Comparison of ENCODE assay signal across 8 cellular contexts in the genomic region with DNA sequence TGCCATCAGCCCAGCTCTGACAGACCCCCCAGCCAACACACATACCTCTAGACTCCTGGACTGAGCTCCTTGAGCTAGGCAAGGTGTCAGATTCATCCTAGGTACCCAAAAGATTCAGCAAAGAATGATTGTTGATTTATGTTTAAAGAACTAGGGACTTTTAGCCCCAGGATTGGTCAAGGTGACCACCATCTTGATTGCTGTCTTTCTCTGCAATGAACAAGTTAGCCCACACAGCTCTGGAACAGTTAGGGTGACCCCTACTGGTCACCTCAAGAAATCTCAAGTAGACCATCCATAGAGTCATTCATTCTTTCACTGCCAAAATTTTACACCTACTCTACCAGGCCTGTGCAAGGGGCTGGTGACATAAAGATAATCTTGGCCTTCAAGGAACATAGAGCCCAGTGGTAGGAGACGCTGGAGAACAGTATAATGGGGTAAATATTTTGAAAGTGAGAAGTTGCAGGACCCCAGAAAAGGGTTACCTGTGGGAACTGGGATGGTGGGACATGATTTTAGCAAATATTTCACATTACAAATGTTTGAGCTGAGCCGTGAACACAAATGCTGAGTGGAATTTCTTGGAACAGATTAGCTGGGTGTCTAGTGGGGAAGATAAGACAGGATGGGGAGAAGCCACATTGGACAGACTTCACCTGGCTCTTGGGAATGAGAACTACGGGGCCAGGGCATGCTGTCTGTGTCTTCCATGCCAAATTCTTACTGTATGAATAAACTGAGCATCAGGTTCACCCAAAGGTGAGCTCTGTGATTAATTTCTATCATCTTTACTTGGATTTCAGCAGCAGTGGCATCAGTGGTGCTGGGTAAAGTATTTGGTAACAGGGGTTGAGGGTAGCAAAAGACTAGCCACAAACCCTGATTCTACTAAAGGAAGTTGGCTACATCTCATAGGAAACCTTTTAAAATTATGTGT. TPM values are rescaled to one million over a fixed set of nuclear protein-coding genes. Genes with fewer than 3 reads are reported as not detected.
DNase-seq lines count a peak whose midpoint lies in the region; ATAC-seq and TF ChIP-seq lines count a peak whose summit lies in the region.

No MANE protein-coding gene starts in this region.

- no peaks in the 10 kb centered on the region for H3K9me3 Mint-ChIP-seq in activated naive CD4-positive, alpha-beta T cell treated with anti-CD3 and anti-CD28 coated beads, Interleukin-2, amount 10 ng/mL, durations not matched to agents 7 days and 5 days

- H3K27me3 Mint-ChIP-seq in activated naive CD4-positive, alpha-beta T cell treated with anti-CD3 and anti-CD28 coated beads, Interleukin-2, amount 10 ng/mL, durations not matched to agents 7 days and 5 days = peaks cover 4% of the 10 kb centered on the region

- no peak overlapping the region for H3K27ac Mint-ChIP-seq in activated naive CD4-positive, alpha-beta T cell treated with anti-CD3 and anti-CD28 coated beads, Interleukin-2, amount 10 ng/mL, durations not matched to agents 7 days and 5 days

- no peaks in the 10 kb centered on the region for H3K36me3 ChIP-seq in cardiac muscle cell

- no peaks in the 10 kb centered on the region for H3K9me3 ChIP-seq in cardiac muscle cell (ENCODE audit: low read depth)

- H3K4me3 Mint-ChIP-seq in activated naive CD4-positive, alpha-beta T cell treated with anti-CD3 and anti-CD28 coated beads, Interleukin-2, amount 10 ng/mL, durations not matched to agents 7 days and 5 days = no peak overlapping the region

- peak; percentile 31 for DNase-seq in activated CD8-positive, alpha-beta memory T cell treated with anti-CD3 and anti-CD28 coated beads, Interleukin-2, amount 50 U/mL, for 4 hours
- DNase-seq in activated CD8-positive, alpha-beta memory T cell treated with anti-CD3 and anti-CD28 coated beads for 24 hours = no peak
- DNase-seq in NCI-H774 (lab: John Stamatoyannopoulos, UW) (peak; percentile 37), cardiac muscle cell (ENCODE audit: low read depth in 1 of 2, low spot score in 1 of 2) (peak; percentile 42 to 85), renal cortical epithelial cell (ENCODE audit: low read depth) (peak; percentile 60), DMS79 (lab: John Stamatoyannopoulos, UW) (no peak)
- DNase-seq in activated naive CD4-positive, alpha-beta T cell treated with anti-CD3 and anti-CD28 coated beads, Interleukin-2, amount 10 ng/mL, durations not matched to agents 7 days and 5 days = peak; percentile 49

- CTCF ChIA-PET in activated naive CD4-positive, alpha-beta T cell treated with anti-CD3 and anti-CD28 coated beads, Interleukin-2, amount 10 ng/mL, durations not matched to agents 7 days and 5 days (lab: Charles Lee) = interaction anchor here (0.6 to 7.6 kb wide), 27 partner anchors 9 to 288 kb away, joined by 3 to 128 read pairs (median 3); a partner anchor contains a TSS

- TF ChIP-seq CTCF in cardiac muscle cell (IDR thresholded peaks at IDR 0.05; ENCODE audit: low read depth, low read length) = peak; percentile 69

- peak; percentile 49 for ATAC-seq in HG02678 (IDR thresholded peaks at IDR 0.05; ENCODE audit: unreplicated experiment)

- peaks cover 14% of the 10 kb centered on the region for H3K4me1 Mint-ChIP-seq in activated naive CD4-positive, alpha-beta T cell treated with anti-CD3 and anti-CD28 coated beads, Interleukin-2, amount 10 ng/mL, durations not matched to agents 7 days and 5 days

- no peak overlapping the region for H3K27ac ChIP-seq in cardiac muscle cell

- no peaks in the 10 kb centered on the region for H3K27me3 ChIP-seq in cardiac muscle cell

- no peak overlapping the region for H3K4me3 ChIP-seq in cardiac muscle cell

- no peaks in the 10 kb centered on the region for H3K36me3 Mint-ChIP-seq in activated naive CD4-positive, alpha-beta T cell treated with anti-CD3 and anti-CD28 coated beads, Interleukin-2, amount 10 ng/mL, durations not matched to agents 7 days and 5 days

- peaks cover 15% of the 10 kb centered on the region for H3K4me1 ChIP-seq in cardiac muscle cell (ENCODE audit: low read depth)

RNA-seq across cellular contexts. Expression of a gene that starts 39.1 kb away (rescaled TPM):
- total RNA-seq in cardiac muscle cell = 3.6 and 7.3 TPM in 2 replicates
- polyA plus RNA-seq in cardiac muscle cell = 3.1 and 5.2 TPM in 2 replicates
- total RNA-seq in renal cortical epithelial cell = under 0.01 and 0.15 TPM in 2 replicates

Comparison
In these comparisons a context has a peak if more than half of its experiments do, and no peak if none do; other contexts are left out.
1. DNase-seq: peak in activated CD8-positive, alpha-beta memory T cell treated with anti-CD3 and anti-CD28 coated beads, Interleukin-2, amount 50 U/mL, for 4 hours (single experiment), NCI-H774 (single experiment), activated naive CD4-positive, alpha-beta T cell treated with anti-CD3 and anti-CD28 coated beads, Interleukin-2, amount 10 ng/mL, durations not matched to agents 7 days and 5 days (single experiment), cardiac muscle cell (2 of 2) and renal cortical epithelial cell (single experiment); none in activated CD8-positive, alpha-beta memory T cell treated with anti-CD3 and anti-CD28 coated beads for 24 hours (single experiment) and DMS79 (single experiment).